In the genomic region with DNA sequence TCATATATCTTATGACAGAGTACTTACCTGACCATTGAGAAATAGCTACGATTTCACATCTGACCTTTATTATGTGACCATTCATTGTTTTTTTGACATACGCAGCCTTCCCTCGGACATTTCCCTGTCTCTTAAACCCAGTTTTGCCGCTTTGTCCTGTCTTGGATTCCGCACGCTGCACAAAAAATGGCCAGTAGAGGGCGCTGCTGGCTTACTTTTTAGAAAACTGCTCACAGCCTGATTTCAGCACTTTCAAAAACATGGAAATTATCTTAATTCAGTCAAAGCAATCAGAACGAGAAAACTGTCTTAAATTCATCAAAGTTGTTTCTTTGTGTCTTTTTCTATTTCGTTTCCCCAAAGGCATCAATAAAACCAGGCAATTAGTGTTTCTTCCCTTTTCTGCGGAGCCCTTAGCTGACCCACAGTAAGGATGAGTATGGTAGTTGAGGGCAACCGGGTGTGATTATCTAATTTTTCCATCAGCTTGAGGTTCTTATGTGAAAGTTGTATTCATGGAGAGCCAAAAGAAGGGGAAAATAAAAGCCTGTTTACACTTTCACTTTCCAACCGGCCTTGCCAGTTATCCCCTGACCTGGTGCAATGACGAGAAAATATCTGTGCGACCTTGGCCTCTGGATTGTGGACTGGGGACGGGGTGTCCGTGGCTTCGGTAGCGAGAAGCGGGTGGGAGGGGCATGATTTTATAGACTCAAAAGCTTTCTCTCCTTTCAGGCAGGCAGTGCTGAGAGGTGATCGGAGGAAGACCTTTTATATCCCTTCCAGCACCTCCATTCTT, we compare ENCODE assay signal across 8 cellular contexts.
A peak's percentile ranks its signal among the peaks of the same experiment; 100 is the strongest.
DNase-seq lines count a peak whose midpoint lies in the region; ATAC-seq, FAIRE-seq and TF ChIP-seq lines count a peak whose summit lies in the region.

No MANE protein-coding gene starts in this region.

- TF ChIP-seq EP300 in sigmoid colon (IDR thresholded peaks at IDR 0.05) = no peak

- H3K36me3 Mint-ChIP-seq in T-cell (no peaks in the 10 kb centered on the region), astrocyte (ENCODE audit: low read depth, unreplicated experiment) (no peaks in the 10 kb centered on the region)
- no peaks in the 10 kb centered on the region for H3K36me3 Mint-ChIP-seq in stimulated activated memory B cell treated with anti-CD40 and anti-IgM and Interleukin-4, amounts not matched to agents 10 μg/mL and 1 μg/mL and 100 μg/mL, for 72 hours

- H3K4me1 ChIP-seq in astrocyte (ENCODE audit: insufficient read depth, low read length) (no peaks in the 10 kb centered on the region), right cardiac atrium (ENCODE audit: control insufficient read depth, insufficient read depth, low read length) (no peaks in the 10 kb centered on the region), sigmoid colon (peaks cover 0 to 8% (median 2%) of the 10 kb centered on the region in 4 donors)

- H3K27me3 ChIP-seq in astrocyte (ENCODE audit: insufficient read depth, low read length) (peaks cover 5% of the 10 kb centered on the region), right cardiac atrium (ENCODE audit: control insufficient read depth, insufficient read depth) (no peaks in the 10 kb centered on the region), sigmoid colon (no peaks in the 10 kb centered on the region)

- DNase-seq in DMS153 treated with DMSO at 0.1 percent for 48 hours (lab: John Stamatoyannopoulos, UW; ENCODE audit: unreplicated experiment) (peak; percentile 79), NCI-H1092 treated with DMSO at 0.1 percent for 48 hours (lab: John Stamatoyannopoulos, UW) (peak; percentile 75), T-cell (peak; percentile 8 to 72 (median 58)), astrocyte (ENCODE audit: low read depth) (peak; percentile 22), right cardiac atrium (peak; percentile 72 to 93 (median 86)), sigmoid colon (peak; percentile 81)

- peaks cover 0 to 4% (median 2%) of the 10 kb centered on the region in 3 donors for H3K4me1 Mint-ChIP-seq in T-cell
- H3K4me1 Mint-ChIP-seq in astrocyte (ENCODE audit: low read depth, unreplicated experiment) = no peaks in the 10 kb centered on the region
- peaks cover 5% of the 10 kb centered on the region for H3K4me1 Mint-ChIP-seq in stimulated activated memory B cell treated with anti-CD40 and anti-IgM and Interleukin-4, amounts not matched to agents 10 μg/mL and 1 μg/mL and 100 μg/mL, for 72 hours

- no peaks in the 10 kb centered on the region for H3K79me2 ChIP-seq in astrocyte (ENCODE audit: insufficient read depth, low read length)

- H3K9ac ChIP-seq in astrocyte (ENCODE audit: low read length) = no peak overlapping the region

- TF ChIP-seq CTCF in astrocyte (IDR thresholded peaks at IDR 0.05; ENCODE audit: insufficient read depth, low read depth, low read length) (peak; percentile 98), sigmoid colon (IDR thresholded peaks at IDR 0.05) (peak; percentile 53 to 93 (median 74))

- POLR2A ChIA-PET in T-cell (lab: Charles Lee) = interaction anchor here in 1 of 2 donors (0.6 kb wide), 1 partner anchor 1128 kb away, joined by 3 read pairs; no protein-coding TSS in a partner anchor

- H3K36me3 ChIP-seq in astrocyte (ENCODE audit: insufficient read depth, low read length) = no peaks in the 10 kb centered on the region
- no peaks in the 10 kb centered on the region for H3K36me3 ChIP-seq in sigmoid colon

- intact Hi-C loops in right cardiac atrium (cut with DNase I) = loop anchor here in 2 of 4 donors (5.0 to 10.0 kb wide), 5 partner anchors 148 to 1151 kb away; a partner anchor contains a TSS
- intact Hi-C loops in sigmoid colon (cut with DNase I) = loop anchor here (1.0 to 10.0 kb wide), 3 partner anchors 158 to 1148 kb away; no protein-coding TSS in a partner anchor

- H2AFZ ChIP-seq in astrocyte (ENCODE audit: low read depth, low read length) = no peak overlapping the region

- H3K4me3 ChIP-seq in astrocyte (ENCODE audit: insufficient read depth, low read depth, low read length) (no peak overlapping the region), right cardiac atrium (ENCODE audit: low read length) (no peak overlapping the region), sigmoid colon (peak overlapping the region in 3 of 4 donors; percentile 5 to 25 (median 10))

- peaks cover 23% of the 10 kb centered on the region in 2 donors for H3K27me3 Mint-ChIP-seq in T-cell
- H3K27me3 Mint-ChIP-seq in astrocyte (ENCODE audit: low read depth, unreplicated experiment) = peaks cover 13% of the 10 kb centered on the region
- no peaks in the 10 kb centered on the region for H3K27me3 Mint-ChIP-seq in stimulated activated memory B cell treated with anti-CD40 and anti-IgM and Interleukin-4, amounts not matched to agents 10 μg/mL and 1 μg/mL and 100 μg/mL, for 72 hours

- ATAC-seq in GM21717 (IDR thresholded peaks at IDR 0.05; ENCODE audit: unreplicated experiment) = peak; percentile 78
- peak in 1 of 4 experiments; percentile 49 for ATAC-seq in T-cell (replicated peaks in 1 of 4)
- peak; percentile 79 to 84 for ATAC-seq in right cardiac atrium
- no peak for ATAC-seq in stimulated activated memory B cell treated with anti-CD40 and anti-IgM and Interleukin-4, amounts not matched to agents 10 μg/mL and 1 μg/mL and 100 μg/mL, for 72 hours

- no peak overlapping the region for H3K4me3 Mint-ChIP-seq in T-cell
- no peak overlapping the region for H3K4me3 Mint-ChIP-seq in astrocyte (ENCODE audit: unreplicated experiment)
- H3K4me3 Mint-ChIP-seq in stimulated activated memory B cell treated with anti-CD40 and anti-IgM and Interleukin-4, amounts not matched to agents 10 μg/mL and 1 μg/mL and 100 μg/mL, for 72 hours = no peak overlapping the region

- no peak overlapping the region for H3K27ac ChIP-seq in astrocyte (ENCODE audit: low read depth, low read length)
- no peak overlapping the region for H3K27ac ChIP-seq in right cardiac atrium (ENCODE audit: low read length)
- H3K27ac ChIP-seq in sigmoid colon = no peak overlapping the region

- CTCF ChIA-PET in T-cell (lab: Charles Lee) = interaction anchor here (0.5 to 4.7 kb wide), 10 partner anchors 8 to 1919 kb away, joined by 3 to 28 read pairs (median 6); no protein-coding TSS in a partner anchor

- no peaks in the 10 kb centered on the region for H4K20me1 ChIP-seq in astrocyte (ENCODE audit: insufficient read depth, low read length)

- TF ChIP-seq POLR2A in sigmoid colon (IDR thresholded peaks at IDR 0.05) = no peak

- peak; percentile 88 for FAIRE-seq in astrocyte (lab: Jason Lieb, UNC)

- H3K9me3 ChIP-seq in astrocyte (ENCODE audit: insufficient read depth, low read depth, low read length) (no peaks in the 10 kb centered on the region), right cardiac atrium (ENCODE audit: control insufficient read depth, low read length) (no peaks in the 10 kb centered on the region), sigmoid colon (no peaks in the 10 kb centered on the region)

- no peaks in the 10 kb centered on the region for H3K9me3 Mint-ChIP-seq in T-cell
- no peaks in the 10 kb centered on the region for H3K9me3 Mint-ChIP-seq in astrocyte (ENCODE audit: unreplicated experiment)
- no peaks in the 10 kb centered on the region for H3K9me3 Mint-ChIP-seq in stimulated activated memory B cell treated with anti-CD40 and anti-IgM and Interleukin-4, amounts not matched to agents 10 μg/mL and 1 μg/mL and 100 μg/mL, for 72 hours

- peak overlapping the region; percentile 58 for H3K4me2 ChIP-seq in astrocyte (ENCODE audit: low read length)

- H3K27ac Mint-ChIP-seq in T-cell (no peak overlapping the region), astrocyte (ENCODE audit: unreplicated experiment) (no peak overlapping the region)
- H3K27ac Mint-ChIP-seq in stimulated activated memory B cell treated with anti-CD40 and anti-IgM and Interleukin-4, amounts not matched to agents 10 μg/mL and 1 μg/mL and 100 μg/mL, for 72 hours = no peak overlapping the region

- 34% methylated on average over 20 of the region's 20 CpGs for WGBS in right cardiac atrium
- 14 to 32% methylated on average over 20 of the region's 20 CpGs for WGBS in sigmoid colon, 2 donors

Comparison
In these comparisons a context has a peak if more than half of its experiments do, and no peak if none do; other contexts are left out.
1. DNase-seq: peak in every context shown above with its lines; median percentile 86 in right cardiac atrium; 81 in sigmoid colon; 79 in DMS153 treated with DMSO at 0.1 percent for 48 hours; 75 in NCI-H1092 treated with DMSO at 0.1 percent for 48 hours; 58 in T-cell; 22 in astrocyte.
2. H3K4me3 ChIP-seq: peak in sigmoid colon (3 of 4); none in astrocyte (single experiment) and right cardiac atrium (single experiment).